In the genomic region with DNA sequence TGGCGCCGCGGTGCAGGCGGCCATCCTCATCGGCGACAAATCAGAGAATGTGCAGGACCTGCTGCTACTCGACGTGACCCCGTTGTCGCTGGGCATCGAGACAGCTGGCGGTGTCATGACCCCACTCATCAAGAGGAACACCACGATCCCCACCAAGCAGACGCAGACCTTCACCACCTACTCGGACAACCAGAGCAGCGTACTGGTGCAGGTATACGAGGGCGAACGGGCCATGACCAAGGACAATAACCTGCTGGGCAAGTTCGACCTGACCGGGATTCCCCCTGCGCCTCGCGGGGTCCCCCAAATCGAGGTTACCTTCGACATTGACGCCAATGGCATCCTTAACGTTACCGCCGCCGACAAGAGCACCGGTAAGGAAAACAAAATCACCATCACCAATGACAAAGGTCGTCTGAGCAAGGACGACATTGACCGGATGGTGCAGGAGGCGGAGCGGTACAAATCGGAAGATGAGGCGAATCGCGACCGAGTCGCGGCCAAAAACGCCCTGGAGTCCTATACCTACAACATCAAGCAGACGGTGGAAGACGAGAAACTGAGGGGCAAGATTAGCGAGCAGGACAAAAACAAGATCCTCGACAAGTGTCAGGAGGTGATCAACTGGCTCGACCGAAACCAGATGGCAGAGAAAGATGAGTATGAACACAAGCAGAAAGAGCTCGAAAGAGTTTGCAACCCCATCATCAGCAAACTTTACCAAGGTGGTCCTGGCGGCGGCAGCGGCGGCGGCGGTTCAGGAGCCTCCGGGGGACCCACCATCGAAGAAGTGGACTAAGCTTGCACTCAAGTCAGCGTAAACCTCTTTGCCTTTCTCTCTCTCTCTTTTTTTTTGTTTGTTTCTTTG, we compare ENCODE assay signal across 9 cellular contexts. TPM values are rescaled to one million over a fixed set of nuclear protein-coding genes. Genes with fewer than 3 reads are reported as not detected.
DNase-seq lines count a peak whose midpoint lies in the region; ATAC-seq and TF ChIP-seq lines count a peak whose summit lies in the region.
"Had no signal": no experiment of that assay in that cellular context is flagged by ENCODE, and none has a peak within 500 bp of the region (broad histone marks: within the 10 kb centered on the region; RNA-seq: fewer than 3 reads in every experiment).

No MANE protein-coding gene starts in this region.

- WGBS in gastroesophageal sphincter (ENCODE audit: low coverage in 1 of 2), 2 donors, result 15 to 17% methylated on average over 11 to 29 of the region's 61 CpGs
- 14 to 53% methylated on average over 61 of the region's 61 CpGs for WGBS in sigmoid colon, 2 donors

- TF ChIP-seq EP300 in gastroesophageal sphincter (IDR thresholded peaks at IDR 0.05) (no peak), sigmoid colon (IDR thresholded peaks at IDR 0.05) (no peak)

- H3K4me1 Mint-ChIP-seq in type B pancreatic cell (ENCODE audit: unreplicated experiment), result peaks cover 10% of the 10 kb centered on the region

- no peaks in the 10 kb centered on the region for H3K27me3 Mint-ChIP-seq in type B pancreatic cell

- DNase-seq in ELF-1 (ENCODE audit: low read depth, low spot score) (peak; percentile 61), sigmoid colon (peak; percentile 71), DMS114 treated with DMSO at 0.1 percent for 48 hours (lab: John Stamatoyannopoulos, UW; ENCODE audit: unreplicated experiment) (no peak), type B pancreatic cell (ENCODE audit: extremely low spot score, unreplicated experiment) (no peak), COLO829 (ENCODE audit: low spot score) (no peak)
- DNase-seq in activated CD8-positive, alpha-beta memory T cell treated with anti-CD3 and anti-CD28 coated beads, Interleukin-2, amount 50 U/mL, for 48 hours, result peak; percentile 56

- no peak for TF ChIP-seq POLR2A in gastroesophageal sphincter (IDR thresholded peaks at IDR 0.05)
- TF ChIP-seq POLR2A in sigmoid colon (IDR thresholded peaks at IDR 0.05), result no peak

- peaks cover 0 to 12% of the 10 kb centered on the region in 2 donors for H3K36me3 ChIP-seq in gastroesophageal sphincter
- H3K36me3 ChIP-seq in sigmoid colon, result no peaks in the 10 kb centered on the region
- H3K36me3 ChIP-seq: thyroid gland had no signal

- H3K36me3 Mint-ChIP-seq in type B pancreatic cell, result no peaks in the 10 kb centered on the region

- TF ChIP-seq CTCF in gastroesophageal sphincter (IDR thresholded peaks at IDR 0.05) (no peak), sigmoid colon (IDR thresholded peaks at IDR 0.05) (no peak), type B pancreatic cell (conservative IDR thresholded peaks at IDR 0.05) (no peak)

- no peak for ATAC-seq in gastroesophageal sphincter
- no peak for ATAC-seq in HG02610 (IDR thresholded peaks at IDR 0.05; ENCODE audit: unreplicated experiment)

- no peaks in the 10 kb centered on the region for H3K9me3 Mint-ChIP-seq in type B pancreatic cell

- H3K4me3 ChIP-seq in gastroesophageal sphincter (peak overlapping the region; percentile 69), sigmoid colon (peak overlapping the region; percentile 42 to 61 (median 58))

- H3K4me1 ChIP-seq in gastroesophageal sphincter (peaks cover 0 to 26% (median 0%) of the 10 kb centered on the region in 3 donors), sigmoid colon (peaks cover 0 to 28% (median 6%) of the 10 kb centered on the region in 4 donors)

- H3K27me3 ChIP-seq in gastroesophageal sphincter (peaks cover 5% of the 10 kb centered on the region), sigmoid colon (no peaks in the 10 kb centered on the region)
- H3K27me3 ChIP-seq: thyroid gland had no signal

- H3K9me3 ChIP-seq in gastroesophageal sphincter, result peaks cover 0 to 5% (median 0%) of the 10 kb centered on the region in 3 donors
- no peaks in the 10 kb centered on the region for H3K9me3 ChIP-seq in sigmoid colon
- H3K9me3 ChIP-seq: thyroid gland had no signal

- H3K27ac ChIP-seq in gastroesophageal sphincter (peak overlapping the region; percentile 25 to 93 (median 90)), sigmoid colon (peak overlapping the region; percentile 86 to 95 (median 90))
- H3K27ac ChIP-seq: thyroid gland had no signal

- intact Hi-C loops in sigmoid colon (cut with DNase I), result loop anchor here (2.0 kb wide), 1 partner anchor 87 kb away; no protein-coding TSS in a partner anchor

- no peak overlapping the region for H3K27ac Mint-ChIP-seq in type B pancreatic cell

- no peak overlapping the region for H3K4me3 Mint-ChIP-seq in type B pancreatic cell

RNA-seq across cellular contexts. Expression of gene HSPA2, which starts 1.7 kb away (rescaled TPM):
- total RNA-seq in gastroesophageal sphincter, result 100 to 1,000 TPM; 138 to 388 (median 225) TPM
- 100 to 1,000 TPM in 2 of 4 donors, 10 to 100 TPM in 2; 80.3 to 172 (median 102) TPM for total RNA-seq in sigmoid colon
- 10 to 100 TPM; 28.7 to 37.2 (median 34.3) TPM for polyA plus RNA-seq in sigmoid colon
- 1.5 and 1.9 TPM in 2 replicates for total RNA-seq in type B pancreatic cell (ENCODE audit: low replicate concordance)

RNA-seq across cellular contexts. Expression of gene PPP1R36, which starts 7.6 kb away (rescaled TPM):
- total RNA-seq in gastroesophageal sphincter (1 to 10 TPM in 3 of 4 donors, not detected in 1; 1.3 to 2.8 (median 1.9) TPM), sigmoid colon (1 to 10 TPM in 2 of 4 donors, not detected in 2; 1.1 to 2.2 TPM), type B pancreatic cell (ENCODE audit: low replicate concordance) (0.57 and 0.70 TPM in 2 replicates)
- 1 to 10 TPM; 2.3 to 8.6 (median 8.4) TPM for polyA plus RNA-seq in sigmoid colon

RNA-seq across cellular contexts. Expression of gene ZBTB1, which starts 37.6 kb away (rescaled TPM):
- total RNA-seq in gastroesophageal sphincter (10 to 100 TPM; 39.8 to 71.1 (median 44.5) TPM), sigmoid colon (10 to 100 TPM; 37.2 to 52.9 (median 45.3) TPM), type B pancreatic cell (ENCODE audit: low replicate concordance) (33.5 and 43.2 TPM in 2 replicates)
- polyA plus RNA-seq in sigmoid colon, result 10 to 100 TPM in 1 of 3 donors, 1 to 10 TPM in 2; 6.0 to 17.4 (median 9.6) TPM

RNA-seq across cellular contexts. Expression of gene ZBTB25, which starts 38.6 kb away (rescaled TPM):
- total RNA-seq in gastroesophageal sphincter, result 10 to 100 TPM in 2 of 4 donors, 1 to 10 TPM in 2; 7.4 to 12.5 (median 9.8) TPM
- total RNA-seq in sigmoid colon, result 10 to 100 TPM in 3 of 4 donors, 1 to 10 TPM in 1; 9.6 to 24.6 (median 11.8) TPM
- polyA plus RNA-seq in sigmoid colon, result 1 to 10 TPM in 2 of 3 donors, under 1 TPM in 1; 0.69 to 5.0 (median 1.8) TPM
- total RNA-seq in type B pancreatic cell (ENCODE audit: low replicate concordance), result 7.6 and 11.3 TPM in 2 replicates

Comparison
In these comparisons a context has a peak if more than half of its experiments do, and no peak if none do; other contexts are left out.
1. DNase-seq: peak in ELF-1 (single experiment), activated CD8-positive, alpha-beta memory T cell treated with anti-CD3 and anti-CD28 coated beads, Interleukin-2, amount 50 U/mL, for 48 hours (single experiment) and sigmoid colon (single experiment); none in DMS114 treated with DMSO at 0.1 percent for 48 hours (single experiment), type B pancreatic cell (single experiment) and COLO829 (single experiment).
2. RNA of gene HSPA2, which starts 1.7 kb away (total RNA-seq): 138 to 388 TPM in gastroesophageal sphincter and 80.3 to 172 TPM in sigmoid colon; 1.5 to 1.9 TPM in type B pancreatic cell; every median in the first group is over 10 times any median in the second.